Comparison of ENCODE assay signal across 17 cellular contexts in the genomic region with DNA sequence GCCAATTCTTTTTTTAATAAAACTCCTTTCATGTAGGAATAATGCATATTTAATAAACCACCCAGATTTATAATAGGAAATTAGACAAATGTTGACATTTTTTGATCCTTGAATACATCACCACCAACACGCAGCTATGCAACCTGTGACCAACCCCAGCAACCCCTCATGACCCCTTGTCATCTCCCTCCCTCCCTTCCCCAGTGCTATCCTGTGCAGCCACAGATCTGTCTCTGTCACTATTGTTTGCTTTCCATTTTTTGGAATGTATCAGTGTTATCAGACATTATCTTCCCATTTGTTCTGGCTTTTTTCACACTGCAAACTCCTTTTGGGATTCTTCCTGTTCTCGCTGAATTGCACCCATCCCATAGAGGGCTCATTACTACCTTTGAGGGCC.
DNase-seq lines count a peak whose midpoint lies in the region; ATAC-seq and TF ChIP-seq lines count a peak whose summit lies in the region.
"Had no signal": no experiment of that assay in that cellular context is flagged by ENCODE, and none has a peak within 500 bp of the region (broad histone marks: within the 10 kb centered on the region; RNA-seq: fewer than 3 reads in every experiment).

No MANE protein-coding gene starts in this region.

- H3K27ac ChIP-seq in naive thymus-derived CD4-positive, alpha-beta T cell (ENCODE audit: low read depth, low read length): no peak overlapping the region
- H3K27ac ChIP-seq: HL-60 had no signal

- CTCF ChIA-PET in activated B cell treated with CpG ODN at 0.5 μM for 24 hours (lab: Charles Lee): interaction anchor here (0.7 to 2.0 kb wide), 5 partner anchors 47 to 597 kb away, joined by 3 to 12 read pairs (median 4); no protein-coding TSS in a partner anchor
- CTCF ChIA-PET in naive thymus-derived CD4-positive, alpha-beta T cell (lab: Charles Lee): no interaction called here

- POLR2A ChIA-PET in activated B cell treated with CpG ODN at 0.5 μM for 24 hours (lab: Charles Lee): interaction anchor here (1.3 to 1.8 kb wide), 2 partner anchors 11 to 66 kb away, joined by 3 to 4 read pairs; no protein-coding TSS in a partner anchor
- POLR2A ChIA-PET in naive thymus-derived CD4-positive, alpha-beta T cell (lab: Charles Lee): no interaction called here

- H3K9me3 ChIP-seq in naive thymus-derived CD4-positive, alpha-beta T cell (ENCODE audit: control insufficient read depth in 2 of 3, low read length in 3 of 3): no peaks in the 10 kb centered on the region

- H3K36me3 Mint-ChIP-seq in IgD-negative memory B cell: no peaks in the 10 kb centered on the region
- no peaks in the 10 kb centered on the region for H3K36me3 Mint-ChIP-seq in activated B cell treated with CpG ODN at 0.5 μM for 24 hours (ENCODE audit: low read depth)
- no peaks in the 10 kb centered on the region for H3K36me3 Mint-ChIP-seq in naive B cell
- H3K36me3 Mint-ChIP-seq in naive thymus-derived CD4-positive, alpha-beta T cell: no peaks in the 10 kb centered on the region
- H3K36me3 Mint-ChIP-seq: CD8-positive, alpha-beta T cell had no signal

- H3K27me3 Mint-ChIP-seq in IgD-negative memory B cell: no peaks in the 10 kb centered on the region
- H3K27me3 Mint-ChIP-seq in activated B cell treated with CpG ODN at 0.5 μM for 24 hours: no peaks in the 10 kb centered on the region
- no peaks in the 10 kb centered on the region for H3K27me3 Mint-ChIP-seq in naive B cell
- peaks cover 51 to 55% (median 53%) of the 10 kb centered on the region in 5 donors for H3K27me3 Mint-ChIP-seq in naive thymus-derived CD4-positive, alpha-beta T cell

- H3K9me3 Mint-ChIP-seq in IgD-negative memory B cell (peaks cover 0 to 6% (median 6%) of the 10 kb centered on the region in 3 donors), activated B cell treated with CpG ODN at 0.5 μM for 24 hours (peaks cover 6% of the 10 kb centered on the region), naive B cell (peaks cover 0 to 15% (median 6%) of the 10 kb centered on the region in 7 donors)
- H3K9me3 Mint-ChIP-seq in naive thymus-derived CD4-positive, alpha-beta T cell: no peaks in the 10 kb centered on the region
- H3K9me3 Mint-ChIP-seq: CD8-positive, alpha-beta T cell; HFFc6 had no signal

- H3K4me3 ChIP-seq in naive thymus-derived CD4-positive, alpha-beta T cell (ENCODE audit: low read length): no peak overlapping the region
- H3K4me3 ChIP-seq: GM12878 had no signal

- H3K27me3 ChIP-seq in naive thymus-derived CD4-positive, alpha-beta T cell (ENCODE audit: control insufficient read depth in 2 of 2, insufficient read depth in 2 of 2, low read length in 2 of 2): peaks cover 0 to 4% of the 10 kb centered on the region in 2 donors

- intact Hi-C loops in activated B cell treated with CpG ODN at 0.5 μM for 24 hours (cut with micrococcal nuclease): loop anchor here (5.0 to 10.0 kb wide), 2 partner anchors 36 to 326 kb away; no protein-coding TSS in a partner anchor
- intact Hi-C loops in naive thymus-derived CD4-positive, alpha-beta T cell (cut with micrococcal nuclease): loop anchor here in 1 of 2 donors (10.0 kb wide), 1 partner anchor 66 kb away; no protein-coding TSS in a partner anchor

- H3K36me3 ChIP-seq in naive thymus-derived CD4-positive, alpha-beta T cell (ENCODE audit: control insufficient read depth in 2 of 3, insufficient read depth in 3 of 3, low read length in 3 of 3): no peaks in the 10 kb centered on the region

- H3K4me1 ChIP-seq in naive thymus-derived CD4-positive, alpha-beta T cell (ENCODE audit: control insufficient read depth in 2 of 2, insufficient read depth in 2 of 2, low read length in 2 of 2): no peaks in the 10 kb centered on the region

- H3K27ac Mint-ChIP-seq in IgD-negative memory B cell (peak overlapping the region; percentile 4 to 41 (median 34)), activated B cell treated with CpG ODN at 0.5 μM for 24 hours (peak overlapping the region; percentile 42), naive B cell (peak overlapping the region; percentile 88 to 96 (median 92))
- H3K27ac Mint-ChIP-seq in naive thymus-derived CD4-positive, alpha-beta T cell: no peak overlapping the region
- H3K27ac Mint-ChIP-seq: CD8-positive, alpha-beta T cell; HFFc6 had no signal

- TF ChIP-seq CTCF in activated B cell treated with CpG ODN at 0.5 μM for 24 hours (IDR thresholded peaks at IDR 0.05): no peak

- DNase-seq in activated B cell treated with CpG ODN at 0.5 μM for 24 hours (no peak), naive B cell (no peak), NCI-H2029 treated with DMSO at 0.1 percent for 48 hours (lab: John Stamatoyannopoulos, UW) (no peak), NCI-H2196 (lab: John Stamatoyannopoulos, UW; ENCODE audit: unreplicated experiment) (no peak)
- DNase-seq in naive thymus-derived CD4-positive, alpha-beta T cell: no peak
- DNase-seq: AML-193; Calu3; CD8-positive, alpha-beta T cell; DMS79 treated with DMSO at 0.1 percent for 48 hours; EL; GOT3; H7; HFFc6 had no signal

- peak overlapping the region in 3 of 4 donors; percentile 1 to 88 (median 87) for H3K4me3 Mint-ChIP-seq in IgD-negative memory B cell
- H3K4me3 Mint-ChIP-seq in activated B cell treated with CpG ODN at 0.5 μM for 24 hours: no peak overlapping the region
- H3K4me3 Mint-ChIP-seq in naive B cell: peak overlapping the region in 6 of 8 donors; percentile 3 to 89 (median 76)
- H3K4me3 Mint-ChIP-seq in naive thymus-derived CD4-positive, alpha-beta T cell: no peak overlapping the region
- H3K4me3 Mint-ChIP-seq: CD8-positive, alpha-beta T cell; HFFc6 had no signal

- peaks cover 31 to 36% (median 36%) of the 10 kb centered on the region in 3 donors for H3K4me1 Mint-ChIP-seq in IgD-negative memory B cell
- H3K4me1 Mint-ChIP-seq in activated B cell treated with CpG ODN at 0.5 μM for 24 hours: peaks cover 55% of the 10 kb centered on the region
- H3K4me1 Mint-ChIP-seq in naive B cell: peaks cover 42 to 60% (median 46%) of the 10 kb centered on the region in 3 donors
- peaks cover 0 to 9% (median 4%) of the 10 kb centered on the region in 7 donors for H3K4me1 Mint-ChIP-seq in naive thymus-derived CD4-positive, alpha-beta T cell

- no peak for ATAC-seq in activated B cell treated with CpG ODN at 0.5 μM for 24 hours (ENCODE audit: low read depth)
- no peak for ATAC-seq in naive B cell (ENCODE audit: low read depth in 2 of 2)
- no peak for ATAC-seq in naive thymus-derived CD4-positive, alpha-beta T cell
- ATAC-seq: CD8-positive, alpha-beta T cell; HCT116 had no signal

Comparison
In these comparisons a context has a peak if more than half of its experiments do, and no peak if none do; other contexts are left out.
1. H3K27ac Mint-ChIP-seq: peak in IgD-negative memory B cell (3 of 3), activated B cell treated with CpG ODN at 0.5 μM for 24 hours (single experiment) and naive B cell (6 of 6); none in naive thymus-derived CD4-positive, alpha-beta T cell (0 of 9).
2. H3K4me3 Mint-ChIP-seq: peak in IgD-negative memory B cell (3 of 4) and naive B cell (6 of 8); none in activated B cell treated with CpG ODN at 0.5 μM for 24 hours (single experiment) and naive thymus-derived CD4-positive, alpha-beta T cell (0 of 10).